10 cellular contexts compared by ENCODE assay signal in genomic region chr3:20056727-20057611, GRCh38. TPM values are rescaled to one million over a fixed set of nuclear protein-coding genes. Genes with fewer than 3 reads are reported as not detected.
A peak's percentile ranks its signal among the peaks of the same experiment; 100 is the strongest.
DNase-seq lines count a peak whose midpoint lies in the region; ATAC-seq and TF ChIP-seq lines count a peak whose summit lies in the region.
"Had no signal": no experiment of that assay in that cellular context is flagged by ENCODE, and none has a peak within 500 bp of the region (broad histone marks: within the 10 kb centered on the region; RNA-seq: fewer than 3 reads in every experiment).

No MANE protein-coding gene starts in this region.

- BruUV-seq in mammary epithelial cell (replicated peaks; lab: Mats Ljungman, UMichigan), result TSS peak; percentile 80

- peak overlapping the region; percentile 73 for H3K27ac ChIP-seq in mammary epithelial cell (ENCODE audit: insufficient read depth, low read depth, low read length)

- H3K9me3 ChIP-seq in mammary epithelial cell (replicated peaks; ENCODE audit: insufficient read depth, low read length), result no peaks in the 10 kb centered on the region
- H3K9me3 ChIP-seq: ovary had no signal

- 15% methylated on average over 5 of the region's 5 CpGs for WGBS in mammary epithelial cell (ENCODE audit: low coverage, missing lambda C conversion rate)

- H3K79me2 ChIP-seq in mammary epithelial cell (ENCODE audit: insufficient read depth, low read length), result peaks cover 12% of the 10 kb centered on the region

- no peaks in the 10 kb centered on the region for H3K27me3 ChIP-seq in mammary epithelial cell (ENCODE audit: insufficient read depth, low read length)
- H3K27me3 ChIP-seq: ovary had no signal

- H4K20me1 ChIP-seq in mammary epithelial cell (ENCODE audit: insufficient read depth, low read length), result no peaks in the 10 kb centered on the region

- DNase-seq in activated CD4-positive, CD25-positive, alpha-beta regulatory T cell (lab: John Stamatoyannopoulos, UW), result no peak
- peak; percentile 98 for DNase-seq in mammary epithelial cell
- peak; percentile 27 for DNase-seq in mucosa of gallbladder (ENCODE audit: low spot score)
- DNase-seq in GF-D8 (lab: John Stamatoyannopoulos, UW), result no peak
- no peak for DNase-seq in NCI-H1436 treated with DMSO at 0.1 percent for 48 hours (lab: John Stamatoyannopoulos, UW)
- no peak for DNase-seq in DMS114 treated with DMSO at 0.1 percent for 48 hours (lab: John Stamatoyannopoulos, UW; ENCODE audit: unreplicated experiment)

- no peak for TF ChIP-seq CTCF in mammary epithelial cell (conservative IDR thresholded peaks at IDR 0.05 in 1 of 2, IDR thresholded peaks at IDR 0.05 in 1 of 2; ENCODE audit: extremely low read depth in 1 of 2, insufficient read depth in 1 of 2, low read depth in 1 of 2, low read length in 2 of 2)

- H3K36me3 ChIP-seq in mammary epithelial cell (ENCODE audit: insufficient read depth, low read length), result no peaks in the 10 kb centered on the region
- H3K36me3 ChIP-seq: ovary had no signal

- peaks cover 47% of the 10 kb centered on the region for H3K4me1 ChIP-seq in mammary epithelial cell (ENCODE audit: insufficient read depth, low read length)

- H3K4me2 ChIP-seq in mammary epithelial cell (ENCODE audit: insufficient read depth, low read depth, low read length), result peak overlapping the region; percentile 61

- H3K9ac ChIP-seq in mammary epithelial cell (ENCODE audit: insufficient read depth, low read length), result no peak overlapping the region

- CTCF ChIA-PET in mammary epithelial cell (lab: Charles Lee; ENCODE audit: low non-redundant PET), result interaction anchor here (0.7 kb wide), 1 partner anchor 16 kb away, joined by 3 read pairs; no protein-coding TSS in a partner anchor

- in situ Hi-C loops in mammary epithelial cell (cut with MboI; ENCODE audit: low sequenced_read_pairs in 2 of 2), result no loop called here

- H2AFZ ChIP-seq in mammary epithelial cell (ENCODE audit: low read depth, low read length), result no peak overlapping the region

- intact Hi-C loops in mammary epithelial cell (cut with micrococcal nuclease), result loop anchor here (2.0 kb wide), 1 partner anchor 110 kb away; the partner anchor contains the start of gene RAB5A

- H3K4me3 ChIP-seq in mammary epithelial cell (replicated peaks in 1 of 3; ENCODE audit: insufficient read depth in 1 of 3, low read depth in 2 of 3, low read length in 3 of 3), result no peak overlapping the region
- H3K4me3 ChIP-seq: ovary had no signal

- ATAC-seq in activated CD4-positive, CD25-positive, alpha-beta regulatory T cell treated with anti-CD3 and anti-CD28 coated beads, Interleukin-2, amount 50 U/mL, for 24 hours, result peak; percentile 41 to 51
- peak; percentile 47 for ATAC-seq in HG03439 (IDR thresholded peaks at IDR 0.05; ENCODE audit: unreplicated experiment)

- dilution Hi-C loops in mammary epithelial cell (cut with HindIII; ENCODE audit: low sequenced_read_pairs), result no loop called here

RNA-seq across cellular contexts. Expression of gene KAT2B, which starts 16.7 kb away (rescaled TPM):
- total RNA-seq in mammary epithelial cell (10 to 100 TPM in 1 of 2 donors, 1 to 10 TPM in 1; 8.6 to 16.2 TPM), mucosa of gallbladder (16.8 TPM)
- polyA plus RNA-seq in mammary epithelial cell, result 3.4 TPM
- 9.9 TPM for polyA minus RNA-seq in mammary epithelial cell

RNA-seq across cellular contexts. Expression of gene PP2D1, which starts 44.9 kb away (rescaled TPM):
- not detected for total RNA-seq in mammary epithelial cell
- polyA plus RNA-seq in mammary epithelial cell, result not detected
- polyA minus RNA-seq in mammary epithelial cell, result not detected
- total RNA-seq in mucosa of gallbladder, result not detected
- total RNA-seq: ovary; T-helper 1 cell treated with Interleukin-12 subunit alpha and Interleukin-12 subunit beta and Interleukin-4 antibody, amounts not matched to agents 30 ng/mL and 1 ng/mL, for 36 hours had no signal
- polyA plus RNA-seq: ovary had no signal

Comparison
In these comparisons a context has a peak if more than half of its experiments do, and no peak if none do; other contexts are left out.
1. DNase-seq: peak in mammary epithelial cell (single experiment) and mucosa of gallbladder (single experiment); none in activated CD4-positive, CD25-positive, alpha-beta regulatory T cell (0 of 4), GF-D8 (single experiment), NCI-H1436 treated with DMSO at 0.1 percent for 48 hours (single experiment) and DMS114 treated with DMSO at 0.1 percent for 48 hours (single experiment).